Comparison of ENCODE assay signal across 23 cellular contexts in genomic region chr20:61991476-61991875, GRCh38.
DNase-seq lines count a peak whose midpoint lies in the region; ATAC-seq and TF ChIP-seq lines count a peak whose summit lies in the region.
"Had no signal": no experiment of that assay in that cellular context is flagged by ENCODE, and none has a peak within 500 bp of the region (broad histone marks: within the 10 kb centered on the region; RNA-seq: fewer than 3 reads in every experiment).

No MANE protein-coding gene starts in this region.

- DNase-seq in left ventricle myocardium superior: peak; percentile 0
- no peak for DNase-seq in cardiac septum (ENCODE audit: low spot score)
- DNase-seq in dermis blood vessel endothelial cell: peak; percentile 10
- DNase-seq in fibroblast of pulmonary artery (ENCODE audit: low read depth): peak; percentile 21
- peak; percentile 8 for DNase-seq in myocyte (ENCODE audit: low read depth)
- DNase-seq in Calu3: no peak
- DNase-seq in MM.1S: no peak
- DNase-seq: CD4-positive, CD25-positive, alpha-beta regulatory T cell; H9; HFFc6; NCI-H1105 treated with DMSO at 0.1 percent for 48 hours; NCI-H146; NCI-H1930; NCI-H2107; NCI-H524; NCI-H748 treated with DMSO at 0.1 percent for 48 hours; SJCRH30 had no signal

- H3K36me3 ChIP-seq in MM.1S (replicated peaks; ENCODE audit: insufficient read depth, low read length): peaks cover 3% of the 10 kb centered on the region; the same call in 1 of the 2 replicates

- no peak overlapping the region for H3K27ac ChIP-seq in MM.1S (ENCODE audit: low read length)
- H3K27ac ChIP-seq: 22Rv1, BLaER1, HL-60, SJCRH30 had no signal

- H3K27me3 Mint-ChIP-seq in Calu3 (ENCODE audit: unreplicated experiment): no peaks in the 10 kb centered on the region
- H3K27me3 Mint-ChIP-seq: CD4-positive, CD25-positive, alpha-beta regulatory T cell had no signal

- no TSS peak for BruUV-seq in Calu3 (replicated peaks; lab: Mats Ljungman, UMichigan)

- no peaks in the 10 kb centered on the region for H3K9me3 ChIP-seq in MM.1S (replicated peaks; ENCODE audit: insufficient read depth, low read length)

- CTCF ChIA-PET in Calu3 (lab: Charles Lee): no interaction called here

- TF ChIP-seq CTCF in fibroblast of pulmonary artery (IDR thresholded peaks at IDR 0.05; ENCODE audit: low read length, missing control alignments): no peak
- TF ChIP-seq CTCF in Calu3 (IDR thresholded peaks at IDR 0.05; ENCODE audit: unreplicated experiment): no peak
- TF ChIP-seq CTCF in MM.1S (IDR thresholded peaks at IDR 0.05; ENCODE audit: low read length): no peak

- H3K9me3 Mint-ChIP-seq in Calu3 (ENCODE audit: low read depth, unreplicated experiment): peaks cover 12% of the 10 kb centered on the region

- no peaks in the 10 kb centered on the region for H3K9me2 ChIP-seq in MM.1S (replicated peaks; ENCODE audit: insufficient read depth, low read length)

- H3F3A ChIP-seq in MM.1S (ENCODE audit: insufficient read depth, low read length): no peaks in the 10 kb centered on the region

- no peak overlapping the region for H3K4me3 Mint-ChIP-seq in Calu3 (ENCODE audit: low read depth, unreplicated experiment)
- H3K4me3 Mint-ChIP-seq: CD4-positive, CD25-positive, alpha-beta regulatory T cell; GM23338; H9; HFFc6 had no signal

- no peaks in the 10 kb centered on the region for H3K27me3 ChIP-seq in MM.1S (replicated peaks; ENCODE audit: insufficient read depth, low read length)
- H3K27me3 ChIP-seq: BLaER1, SJCRH30 had no signal

- H3K27ac Mint-ChIP-seq in Calu3 (ENCODE audit: unreplicated experiment): no peak overlapping the region
- H3K27ac Mint-ChIP-seq: CD4-positive, CD25-positive, alpha-beta regulatory T cell; GM23338; HFFc6 had no signal

- no peaks in the 10 kb centered on the region for H4K20me1 ChIP-seq in MM.1S (ENCODE audit: insufficient read depth, low read length)
- H4K20me1 ChIP-seq: BLaER1 had no signal

- H3K4me3 ChIP-seq in fibroblast of pulmonary artery (replicated peaks; ENCODE audit: low read depth, low read length): no peak overlapping the region
- H3K4me3 ChIP-seq in MM.1S (ENCODE audit: low read length): no peak overlapping the region
- H3K4me3 ChIP-seq: GM23338, SJCRH30 had no signal

- no peaks in the 10 kb centered on the region for H3K79me2 ChIP-seq in MM.1S (ENCODE audit: low read length)

- no peaks in the 10 kb centered on the region for H3K4me1 ChIP-seq in MM.1S (ENCODE audit: low read length)
- H3K4me1 ChIP-seq: SJCRH30 had no signal

- ATAC-seq in left ventricle myocardium superior: no peak
- ATAC-seq in HG02623 (IDR thresholded peaks at IDR 0.05; ENCODE audit: unreplicated experiment): no peak
- ATAC-seq: GM23338, SK-N-SH treated with all-trans-retinoic acid at 6 μM for 48 hours had no signal

- no peak overlapping the region for H3K4me2 ChIP-seq in MM.1S (ENCODE audit: low read depth, low read length)
- H3K4me2 ChIP-seq: BLaER1, GM23338 had no signal

- H2AFZ ChIP-seq in MM.1S (ENCODE audit: low read length): no peak overlapping the region
- H2AFZ ChIP-seq: GM23338 had no signal

- H3K36me3 Mint-ChIP-seq in Calu3 (ENCODE audit: insufficient read depth, unreplicated experiment): peaks cover 67% of the 10 kb centered on the region

- intact Hi-C loops in left ventricle myocardium superior (cut with micrococcal nuclease): no loop called here
- intact Hi-C loops in cardiac septum (cut with DNase I): no loop called here
- intact Hi-C loops in Calu3 (cut with micrococcal nuclease; ENCODE audit: unreplicated experiment): no loop called here

- H3K4me1 Mint-ChIP-seq in Calu3 (ENCODE audit: low read depth, unreplicated experiment): no peaks in the 10 kb centered on the region
- H3K4me1 Mint-ChIP-seq: GM23338, H9 had no signal

- no peak overlapping the region for H3K9ac ChIP-seq in MM.1S (ENCODE audit: low read length)
- H3K9ac ChIP-seq: BLaER1 had no signal

Comparison
In these comparisons a context has a peak if more than half of its experiments do, and no peak if none do; other contexts are left out.
1. DNase-seq: peak in left ventricle myocardium superior (single experiment), dermis blood vessel endothelial cell (single experiment), fibroblast of pulmonary artery (single experiment) and myocyte (single experiment); none in cardiac septum (single experiment), Calu3 (single experiment) and MM.1S (single experiment).